ENCODE assay signal across 8 cellular contexts in the genomic region with DNA sequence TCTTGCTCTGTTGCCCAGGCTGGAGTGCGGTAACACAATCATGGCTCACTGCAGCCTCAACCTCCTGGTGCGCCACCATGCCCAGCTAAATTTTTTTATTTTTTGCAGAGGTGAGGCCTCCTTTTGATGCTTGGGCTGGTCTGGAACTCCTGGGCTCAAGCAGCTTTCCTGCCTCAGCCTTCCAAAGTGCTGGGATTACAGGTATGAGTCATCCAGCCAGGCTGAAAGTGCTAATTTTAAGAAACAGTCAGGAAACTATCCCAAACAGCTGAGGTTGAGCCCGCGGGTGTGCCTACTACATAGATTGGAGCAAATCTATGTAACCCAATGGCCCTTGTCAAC. TPM values are rescaled to one million over a fixed set of nuclear protein-coding genes. Genes with fewer than 3 reads are reported as not detected.
DNase-seq lines count a peak whose midpoint lies in the region; ATAC-seq and TF ChIP-seq lines count a peak whose summit lies in the region.

No MANE protein-coding gene starts in this region.

- TF ChIP-seq POLR2A in heart left ventricle (IDR thresholded peaks at IDR 0.05) (no peak), right lobe of liver (IDR thresholded peaks at IDR 0.05) (no peak), uterus (IDR thresholded peaks at IDR 0.05) (no peak)

- H3K36me3 ChIP-seq in heart left ventricle = peaks cover 0 to 21% (median 7%) of the 10 kb centered on the region in 9 donors
- peaks cover 12% of the 10 kb centered on the region for H3K36me3 ChIP-seq in adipocyte (ENCODE audit: control insufficient read depth, insufficient read depth, low read length, severe bottlenecking)
- H3K36me3 ChIP-seq in right lobe of liver = peaks cover 0 to 9% (median 0%) of the 10 kb centered on the region in 4 donors
- no peaks in the 10 kb centered on the region for H3K36me3 ChIP-seq in uterus

- 71 to 86% (median 81%) methylated on average over 4 of the region's 4 CpGs for WGBS in heart left ventricle, 4 donors
- 88% methylated on average over 3 of the region's 4 CpGs for WGBS in right lobe of liver (ENCODE audit: insufficient coverage, low coverage, low lambda C conversion rate, missing lambda C conversion rate)

- H3K27ac ChIP-seq in heart left ventricle = peak overlapping the region in 9 of 12 donors; percentile 2 to 91 (median 87)
- no peak overlapping the region for H3K27ac ChIP-seq in right lobe of liver
- H3K27ac ChIP-seq in uterus = peak overlapping the region in 1 of 2 donors; percentile 81

- H3K9me3 ChIP-seq in heart left ventricle (no peaks in the 10 kb centered on the region), adipocyte (ENCODE audit: control insufficient read depth, low read length) (no peaks in the 10 kb centered on the region), right lobe of liver (no peaks in the 10 kb centered on the region), uterus (no peaks in the 10 kb centered on the region)

- DNase-seq in heart left ventricle = no peak
- no peak for DNase-seq in Right ventricle myocardium inferior (ENCODE audit: missing footprints)
- peak; percentile 22 for DNase-seq in adipocyte (ENCODE audit: low read depth)
- DNase-seq in right lobe of liver = no peak
- no peak for DNase-seq in uterus
- DNase-seq in left lobe of liver (ENCODE audit: low spot score) = no peak
- no peak for DNase-seq in NK-92 (lab: John Stamatoyannopoulos, UW; ENCODE audit: unreplicated experiment)
- DNase-seq in NCI-H1694 (lab: John Stamatoyannopoulos, UW) = no peak

- intact Hi-C loops in heart left ventricle (cut with DNase I) (loop anchor here in 1 of 10 donors (5.0 kb wide), 1 partner anchor 45 kb away; no protein-coding TSS in a partner anchor), Right ventricle myocardium inferior (cut with DNase I) (no loop called here), right lobe of liver (cut with DNase I) (no loop called here), uterus (cut with DNase I; ENCODE audit: low total_unique reads) (no loop called here)

- TF ChIP-seq CTCF in heart left ventricle (IDR thresholded peaks at IDR 0.05) (no peak), right lobe of liver (IDR thresholded peaks at IDR 0.05) (no peak), uterus (IDR thresholded peaks at IDR 0.05) (no peak)

- H3K4me3 ChIP-seq in heart left ventricle (peak overlapping the region; percentile 48 to 89 (median 78)), adipocyte (ENCODE audit: low read length) (peak overlapping the region; percentile 94), right lobe of liver (peak overlapping the region; percentile 85 to 92 (median 89)), uterus (peak overlapping the region; percentile 33 to 66)

- ATAC-seq in heart left ventricle (no peak), Right ventricle myocardium inferior (no peak), right lobe of liver (no peak), left lobe of liver (no peak)

- H3K27me3 ChIP-seq in heart left ventricle = no peaks in the 10 kb centered on the region
- no peaks in the 10 kb centered on the region for H3K27me3 ChIP-seq in adipocyte (replicated peaks; ENCODE audit: control insufficient read depth, insufficient read depth, low read length)
- H3K27me3 ChIP-seq in right lobe of liver = no peaks in the 10 kb centered on the region
- H3K27me3 ChIP-seq in uterus = no peaks in the 10 kb centered on the region

- H3K4me1 ChIP-seq in heart left ventricle (peaks cover 0 to 32% (median 15%) of the 10 kb centered on the region in 12 donors), adipocyte (ENCODE audit: control insufficient read depth, insufficient read depth, low read length) (peaks cover 16% of the 10 kb centered on the region), right lobe of liver (peaks cover 0 to 9% (median 2%) of the 10 kb centered on the region in 4 donors), uterus (peaks cover 0 to 5% of the 10 kb centered on the region in 2 donors)

- H3K9ac ChIP-seq in adipocyte (ENCODE audit: low read length) = peak overlapping the region; percentile 84

RNA-seq across cellular contexts. Expression of gene XPO6, which starts 0.7 kb away (rescaled TPM):
- total RNA-seq in heart left ventricle (10 to 100 TPM; 19.8 to 78.0 (median 33.0) TPM), Right ventricle myocardium inferior (30.4 TPM), right lobe of liver (10 to 100 TPM; 41.8 to 62.1 (median 51.3) TPM), uterus (100 to 1,000 TPM in 1 of 4 donors, 10 to 100 TPM in 3; 72.9 to 251 (median 86.4) TPM), left lobe of liver (46.2 TPM)
- 10 to 100 TPM; 22.2 to 36.5 TPM for polyA plus RNA-seq in heart left ventricle

Comparison
In these comparisons a context has a peak if more than half of its experiments do, and no peak if none do; other contexts are left out.
1. H3K27ac ChIP-seq: peak in heart left ventricle (9 of 12); none in right lobe of liver (0 of 3).
2. Peak in every context shown above with its lines, with median percentiles within 50 percentile points of each other: H3K4me3 ChIP-seq.